ENCODE assay signal across 12 cellular contexts in the genomic region with DNA sequence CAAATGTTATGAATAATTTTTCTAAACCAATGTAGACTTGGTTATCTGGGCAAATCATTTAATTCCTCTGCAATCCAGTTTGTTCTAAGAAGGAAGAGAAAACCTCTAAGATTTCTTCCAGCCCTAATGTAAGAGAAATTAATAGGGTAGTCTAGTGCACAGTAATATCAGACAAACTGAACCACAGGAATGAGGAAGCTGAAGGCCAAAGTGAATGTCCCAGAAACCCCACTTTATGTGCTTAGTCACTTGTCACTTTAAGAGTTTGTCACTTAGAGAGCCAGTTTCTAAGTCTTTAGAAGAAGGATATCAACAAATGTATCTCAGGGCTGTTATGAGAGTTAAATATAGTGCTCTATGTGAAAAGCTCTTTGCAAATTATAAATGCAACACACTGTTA.
A peak's percentile ranks its signal among the peaks of the same experiment; 100 is the strongest.
DNase-seq lines count a peak whose midpoint lies in the region; ATAC-seq and TF ChIP-seq lines count a peak whose summit lies in the region.
"Had no signal": no experiment of that assay in that cellular context is flagged by ENCODE, and none has a peak within 500 bp of the region (broad histone marks: within the 10 kb centered on the region; RNA-seq: fewer than 3 reads in every experiment).

No MANE protein-coding gene starts in this region.

- ATAC-seq in GM19328 (IDR thresholded peaks at IDR 0.05; ENCODE audit: unreplicated experiment) (peak; percentile 91), HG03025 (IDR thresholded peaks at IDR 0.05; ENCODE audit: low FRiP score, unreplicated experiment) (peak; percentile 69), HG03097 (IDR thresholded peaks at IDR 0.05; ENCODE audit: low FRiP score, unreplicated experiment) (no peak)
- ATAC-seq in stimulated activated memory B cell treated with anti-CD40 and anti-IgM and Interleukin-4, amounts not matched to agents 10 μg/mL and 1 μg/mL and 100 μg/mL, for 72 hours: peak; percentile 68
- ATAC-seq: HepG2 had no signal

- no peaks in the 10 kb centered on the region for H3K4me1 Mint-ChIP-seq in stimulated activated memory B cell treated with anti-CD40 and anti-IgM and Interleukin-4, amounts not matched to agents 10 μg/mL and 1 μg/mL and 100 μg/mL, for 72 hours
- peaks cover 22% of the 10 kb centered on the region for H3K4me1 Mint-ChIP-seq in chondrocyte (ENCODE audit: low read depth)
- H3K4me1 Mint-ChIP-seq: immature natural killer cell had no signal

- no peak for TF ChIP-seq CTCF in chondrocyte (IDR thresholded peaks at IDR 0.05)

- H3K36me3 Mint-ChIP-seq in stimulated activated memory B cell treated with anti-CD40 and anti-IgM and Interleukin-4, amounts not matched to agents 10 μg/mL and 1 μg/mL and 100 μg/mL, for 72 hours: no peaks in the 10 kb centered on the region
- H3K36me3 Mint-ChIP-seq in chondrocyte (ENCODE audit: low read depth): no peaks in the 10 kb centered on the region
- H3K36me3 Mint-ChIP-seq: immature natural killer cell had no signal

- no peak overlapping the region for H3K4me3 Mint-ChIP-seq in stimulated activated memory B cell treated with anti-CD40 and anti-IgM and Interleukin-4, amounts not matched to agents 10 μg/mL and 1 μg/mL and 100 μg/mL, for 72 hours
- no peak overlapping the region for H3K4me3 Mint-ChIP-seq in chondrocyte (ENCODE audit: unreplicated experiment)
- H3K4me3 Mint-ChIP-seq: immature natural killer cell had no signal

- H3K27ac Mint-ChIP-seq in stimulated activated memory B cell treated with anti-CD40 and anti-IgM and Interleukin-4, amounts not matched to agents 10 μg/mL and 1 μg/mL and 100 μg/mL, for 72 hours: no peak overlapping the region
- H3K27ac Mint-ChIP-seq in chondrocyte (ENCODE audit: unreplicated experiment): no peak overlapping the region
- H3K27ac Mint-ChIP-seq: immature natural killer cell had no signal

- no peaks in the 10 kb centered on the region for H3K27me3 Mint-ChIP-seq in stimulated activated memory B cell treated with anti-CD40 and anti-IgM and Interleukin-4, amounts not matched to agents 10 μg/mL and 1 μg/mL and 100 μg/mL, for 72 hours
- no peaks in the 10 kb centered on the region for H3K27me3 Mint-ChIP-seq in chondrocyte (ENCODE audit: low read depth)

- DNase-seq in NOMO-1 treated with dmso at 0.1 percent for 144 hours (lab: John Stamatoyannopoulos, UW; ENCODE audit: unreplicated experiment) (peak; percentile 51), middle frontal gyrus (ENCODE audit: extremely low spot score, low spot score) (no peak), epidermal melanocyte (ENCODE audit: insufficient read length, low spot score) (no peak), chondrocyte (ENCODE audit: low spot score) (no peak)
- DNase-seq: DND-41, immature natural killer cell, substantia nigra had no signal

- no peaks in the 10 kb centered on the region for H3K9me3 Mint-ChIP-seq in stimulated activated memory B cell treated with anti-CD40 and anti-IgM and Interleukin-4, amounts not matched to agents 10 μg/mL and 1 μg/mL and 100 μg/mL, for 72 hours
- no peaks in the 10 kb centered on the region for H3K9me3 Mint-ChIP-seq in chondrocyte (ENCODE audit: low read depth)
